In the genomic region with DNA sequence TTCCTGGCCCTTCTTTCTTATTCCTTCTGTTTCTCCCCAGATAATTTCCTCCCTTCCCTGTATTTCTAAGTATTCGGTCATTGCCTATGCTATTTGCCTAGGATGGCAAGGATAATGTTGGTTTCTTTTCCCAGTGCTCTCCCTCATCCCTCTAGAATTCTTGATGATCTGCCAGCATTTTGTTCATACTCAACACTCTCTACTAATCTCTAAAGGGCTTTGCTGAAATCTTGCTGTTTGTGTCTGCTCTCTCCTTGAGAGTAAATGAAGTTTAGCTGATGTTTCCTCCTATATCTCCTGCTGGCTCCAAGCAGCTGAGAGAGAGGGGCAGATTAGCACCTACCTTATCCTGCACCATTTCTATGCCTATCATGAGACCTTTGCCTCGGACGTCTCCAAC, we compare ENCODE assay signal across 23 cellular contexts. TPM values are rescaled to one million over a fixed set of nuclear protein-coding genes. Genes with fewer than 3 reads are reported as not detected.
"Had no signal": no experiment of that assay in that cellular context is flagged by ENCODE, and none has a peak within 500 bp of the region (broad histone marks: within the 10 kb centered on the region; RNA-seq: fewer than 3 reads in every experiment).

No MANE protein-coding gene starts in this region.

- ATAC-seq: activated CD8-positive, alpha-beta memory T cell treated with anti-CD3 and anti-CD28 coated beads, Interleukin-2, amount 10 ng/mL, durations not matched to agents 7 days and 5 days; natural killer cell treated with Interleukin-12 subunit alpha and Interleukin-12 subunit beta and Interleukin-15 and Interleukin-18, amount 100 ng/mL, for 72 hours; stimulated activated naive CD8-positive, alpha-beta T cell treated with anti-CD3 and anti-CD28 coated beads, Interleukin-15, Interleukin-2, amounts not matched to agents 100 U/mL and 50 U/mL, for 24 hours; WTC11 had no signal

- H3K9ac ChIP-seq: parathyroid adenoma, SK-N-SH had no signal

- DNase-seq: activated CD4-positive, alpha-beta memory T cell treated with anti-CD3 and anti-CD28 coated beads, Interleukin-2, amount 10 ng/mL, durations not matched to agents 7 days and 5 days; activated CD4-positive, alpha-beta T cell treated with anti-CD3 and anti-CD28 coated beads for 4 hours; activated CD8-positive, alpha-beta memory T cell treated with anti-CD3 and anti-CD28 coated beads, Interleukin-2, amount 10 ng/mL, durations not matched to agents 7 days and 5 days; activated naive CD4-positive, alpha-beta T cell treated with Interleukin-2 at 50 U/mL for 16 hours; aorta; effector CD8-positive, alpha-beta T cell; esophagus squamous epithelium; heart left ventricle; kidney glomerular epithelial cell; lower lobe of right lung; SK-N-SH; stimulated activated CD4-positive, alpha-beta T cell treated with anti-CD3 and anti-CD28 coated beads, Interleukin-12 subunit alpha, Interleukin-12 subunit beta, amount 100 ng/mL, for 4 hours; stimulated activated CD4-positive, alpha-beta T cell treated with anti-CD3 and anti-CD28 coated beads, Interleukin-2, amount 100 ng/mL, for 24 hours; stimulated activated naive CD8-positive, alpha-beta T cell treated with anti-CD3 and anti-CD28 coated beads, Interleukin-15, Interleukin-2, amounts not matched to agents 100 U/mL and 50 U/mL, for 24 hours; substantia nigra had no signal

- H3K4me3 ChIP-seq: esophagus squamous epithelium, heart left ventricle, lower lobe of right lung, tibial nerve had no signal

- H3K36me3 ChIP-seq: esophagus squamous epithelium, heart left ventricle, lower lobe of right lung, neutrophil, tibial nerve had no signal

- H3K27me3 ChIP-seq: tibial nerve had no signal

- H3K4me1 ChIP-seq: esophagus squamous epithelium, lower lobe of right lung, parathyroid adenoma, tibial nerve had no signal

- H3K27ac ChIP-seq: esophagus squamous epithelium, heart left ventricle, lower lobe of right lung, neutrophil, parathyroid adenoma, tibial nerve had no signal

- H3K9me3 ChIP-seq: esophagus squamous epithelium, lower lobe of right lung, neutrophil, SK-N-SH, tibial nerve had no signal

RNA-seq across cellular contexts. Expression of a gene that starts 38.1 kb away (rescaled TPM):
- total RNA-seq: activated CD4-positive, alpha-beta memory T cell treated with anti-CD3 and anti-CD28 coated beads, Interleukin-2, amount 10 ng/mL, durations not matched to agents 7 days and 5 days; activated CD8-positive, alpha-beta memory T cell treated with anti-CD3 and anti-CD28 coated beads, Interleukin-2, amount 10 ng/mL, durations not matched to agents 7 days and 5 days; aorta; endothelial cell of umbilical vein; esophagus squamous epithelium; frontal cortex; heart left ventricle; lower lobe of right lung; mesothelial cell of epicardium; natural killer cell treated with Interleukin-12 subunit alpha and Interleukin-12 subunit beta and Interleukin-15 and Interleukin-18, amount 100 ng/mL, for 72 hours; tibial nerve; WTC11 had no signal
- polyA plus RNA-seq: aorta, endothelial cell of umbilical vein, heart left ventricle, SK-N-SH had no signal
